In genomic region chr2:195658541-195658890, GRCh38 we compare ENCODE assay signal across 8 cellular contexts. TPM values are rescaled to one million over a fixed set of nuclear protein-coding genes. Genes with fewer than 3 reads are reported as not detected.
DNase-seq lines count a peak whose midpoint lies in the region; ATAC-seq and TF ChIP-seq lines count a peak whose summit lies in the region.

No MANE protein-coding gene starts in this region.

- DNase-seq in NCI-H2196 (lab: John Stamatoyannopoulos, UW; ENCODE audit: unreplicated experiment): peak; percentile 31
- DNase-seq in NCI-H2196 treated with DMSO at 0.1 percent for 48 hours (lab: John Stamatoyannopoulos, UW; ENCODE audit: unreplicated experiment): no peak
- DNase-seq in MV-4-11 (lab: John Stamatoyannopoulos, UW): peak; percentile 35
- no peak for DNase-seq in activated CD8-positive, alpha-beta T cell treated with anti-CD3 and anti-CD28 coated beads for 36 hours
- no peak for DNase-seq in activated CD8-positive, alpha-beta memory T cell treated with anti-CD3 and anti-CD28 coated beads, Interleukin-2, amount 50 U/mL, for 4 hours
- no peak for DNase-seq in GM20000 (ENCODE audit: low spot score)

- H3K9me3 ChIP-seq in gastroesophageal sphincter: no peaks in the 10 kb centered on the region
- H3K9me3 ChIP-seq in skeletal muscle tissue (ENCODE audit: control insufficient read depth in 3 of 3, low read length in 3 of 3): no peaks in the 10 kb centered on the region

- peak overlapping the region; percentile 91 to 100 (median 100) for H3K27ac ChIP-seq in gastroesophageal sphincter
- H3K27ac ChIP-seq in skeletal muscle tissue (ENCODE audit: low read depth, low read length): peak overlapping the region; percentile 94

- intact Hi-C loops in activated CD8-positive, alpha-beta T cell treated with anti-CD3 and anti-CD28 coated beads for 36 hours (cut with micrococcal nuclease): loop anchor here (2.0 to 10.0 kb wide), 5 partner anchors 96 to 516 kb away; partner anchors contain the start of genes DNAH7 and STK17B

- H3K4me1 Mint-ChIP-seq in activated CD8-positive, alpha-beta T cell treated with anti-CD3 and anti-CD28 coated beads for 36 hours (ENCODE audit: low read depth): peaks cover 29% of the 10 kb centered on the region

- CTCF ChIA-PET in activated CD8-positive, alpha-beta T cell treated with anti-CD3 and anti-CD28 coated beads for 36 hours (lab: Charles Lee): interaction anchor here (1.0 kb wide), 1 partner anchor 98 kb away, joined by 3 read pairs; no protein-coding TSS in a partner anchor

- H3K4me3 ChIP-seq in gastroesophageal sphincter: peak overlapping the region; percentile 69 to 96
- peak overlapping the region; percentile 80 to 90 (median 86) for H3K4me3 ChIP-seq in skeletal muscle tissue (ENCODE audit: low read length in 3 of 3)

- H3K27me3 ChIP-seq in gastroesophageal sphincter: no peaks in the 10 kb centered on the region
- H3K27me3 ChIP-seq in skeletal muscle tissue (ENCODE audit: control insufficient read depth in 3 of 3, insufficient read depth in 3 of 3, low read length in 3 of 3): no peaks in the 10 kb centered on the region

- H3K36me3 ChIP-seq in gastroesophageal sphincter (no peaks in the 10 kb centered on the region), skeletal muscle tissue (ENCODE audit: control insufficient read depth in 3 of 3, insufficient read depth in 3 of 3, low read length in 3 of 3) (no peaks in the 10 kb centered on the region)

- peak overlapping the region; percentile 90 to 92 (median 92) for H3K9ac ChIP-seq in skeletal muscle tissue (ENCODE audit: low read depth in 1 of 3, low read length in 3 of 3)

- WGBS in gastroesophageal sphincter (ENCODE audit: low coverage in 1 of 2), 2 donors: 0% methylated on average over 1 of the region's 1 CpG

- H3K4me1 ChIP-seq in gastroesophageal sphincter (peaks cover 0 to 38% (median 13%) of the 10 kb centered on the region in 3 donors), skeletal muscle tissue (ENCODE audit: control insufficient read depth in 3 of 3, insufficient read depth in 3 of 3, low read length in 3 of 3) (peaks cover 0 to 16% (median 16%) of the 10 kb centered on the region in 3 donors)

- no peaks in the 10 kb centered on the region for H3K27me3 Mint-ChIP-seq in activated CD8-positive, alpha-beta T cell treated with anti-CD3 and anti-CD28 coated beads for 36 hours

- no peak for TF ChIP-seq EP300 in gastroesophageal sphincter (IDR thresholded peaks at IDR 0.05)

- peak overlapping the region; percentile 100 for H3K27ac Mint-ChIP-seq in activated CD8-positive, alpha-beta T cell treated with anti-CD3 and anti-CD28 coated beads for 36 hours

- H3K4me3 Mint-ChIP-seq in activated CD8-positive, alpha-beta T cell treated with anti-CD3 and anti-CD28 coated beads for 36 hours: peak overlapping the region; percentile 95

- H3K9me3 Mint-ChIP-seq in activated CD8-positive, alpha-beta T cell treated with anti-CD3 and anti-CD28 coated beads for 36 hours: no peaks in the 10 kb centered on the region

- H3K36me3 Mint-ChIP-seq in activated CD8-positive, alpha-beta T cell treated with anti-CD3 and anti-CD28 coated beads for 36 hours (ENCODE audit: low read depth): peaks cover 29% of the 10 kb centered on the region

- POLR2A ChIA-PET in activated CD8-positive, alpha-beta T cell treated with anti-CD3 and anti-CD28 coated beads for 36 hours (lab: Charles Lee): interaction anchor here (0.8 to 5.3 kb wide), 10 partner anchors 13 to 267 kb away, joined by 3 to 64 read pairs (median 6); no protein-coding TSS in a partner anchor

- TF ChIP-seq POLR2A in gastroesophageal sphincter (IDR thresholded peaks at IDR 0.05): no peak

- no peak for TF ChIP-seq CTCF in activated CD8-positive, alpha-beta T cell treated with anti-CD3 and anti-CD28 coated beads for 36 hours (IDR thresholded peaks at IDR 0.05)
- TF ChIP-seq CTCF in gastroesophageal sphincter (IDR thresholded peaks at IDR 0.05): no peak
- no peak for TF ChIP-seq CTCF in GM20000 (IDR thresholded peaks at IDR 0.05; ENCODE audit: extremely low read depth, missing control alignments)

- no peak for ATAC-seq in activated CD8-positive, alpha-beta T cell treated with anti-CD3 and anti-CD28 coated beads for 36 hours
- no peak for ATAC-seq in gastroesophageal sphincter

RNA-seq across cellular contexts. Expression of gene SLC39A10, which starts 1.5 kb away (rescaled TPM):
- total RNA-seq in activated CD8-positive, alpha-beta T cell treated with anti-CD3 and anti-CD28 coated beads for 36 hours: 10 to 100 TPM; 25.6 to 25.8 TPM
- total RNA-seq in gastroesophageal sphincter: 10 to 100 TPM in 1 of 4 donors, 1 to 10 TPM in 3; 7.1 to 14.6 (median 9.5) TPM
- total RNA-seq in skeletal muscle tissue: 21.9 TPM

Comparison
In these comparisons a context has a peak if more than half of its experiments do, and no peak if none do; other contexts are left out.
1. DNase-seq: peak in NCI-H2196 (single experiment) and MV-4-11 (single experiment); none in NCI-H2196 treated with DMSO at 0.1 percent for 48 hours (single experiment), activated CD8-positive, alpha-beta T cell treated with anti-CD3 and anti-CD28 coated beads for 36 hours (single experiment), activated CD8-positive, alpha-beta memory T cell treated with anti-CD3 and anti-CD28 coated beads, Interleukin-2, amount 50 U/mL, for 4 hours (single experiment) and GM20000 (single experiment).